In genomic region chr2:111634050-111634784, GRCh38 we compare ENCODE assay signal across 15 cellular contexts.
A peak's percentile ranks its signal among the peaks of the same experiment; 100 is the strongest.
DNase-seq lines count a peak whose midpoint lies in the region; ATAC-seq and TF ChIP-seq lines count a peak whose summit lies in the region.
"Had no signal": no experiment of that assay in that cellular context is flagged by ENCODE, and none has a peak within 500 bp of the region (broad histone marks: within the 10 kb centered on the region; RNA-seq: fewer than 3 reads in every experiment).

No MANE protein-coding gene starts in this region.

- H3K27me3 ChIP-seq in CD4-positive, alpha-beta T cell (ENCODE audit: control insufficient read depth, insufficient read depth, low read length): no peaks in the 10 kb centered on the region
- H3K27me3 ChIP-seq: BLaER1, Peyer's patch, upper lobe of right lung had no signal

- DNase-seq in CMK (ENCODE audit: low read depth): peak; percentile 59
- DNase-seq in Jurkat, Clone E6-1 (ENCODE audit: low read depth, low spot score): peak; percentile 15
- DNase-seq in activated T-helper 2 cell treated with anti-CD3 and anti-CD28 coated beads, Interferon-gamma antibody, Interleukin-2, Interleukin-4, amounts not matched to agents 10 μg/mL and 5 μg/mL and 100 μg/mL, durations not matched to agents 14 hours and 24 hours and 36 hours (ENCODE audit: low spot score): no peak
- DNase-seq in immature natural killer cell: peak; percentile 36 to 60 (median 43)
- no peak for DNase-seq in CD4-positive, alpha-beta T cell
- DNase-seq: activated CD8-positive, alpha-beta memory T cell treated with anti-CD3 and anti-CD28 coated beads for 24 hours; hypothalamus; left ventricle myocardium superior; Peyer's patch; upper lobe of right lung had no signal

- H3K9me3 Mint-ChIP-seq in activated T-helper 2 cell treated with anti-CD3 and anti-CD28 coated beads, Interferon-gamma antibody, Interleukin-2, Interleukin-4, amounts not matched to agents 10 μg/mL and 5 μg/mL and 100 μg/mL, durations not matched to agents 14 hours and 24 hours and 36 hours: peaks cover 52% of the 10 kb centered on the region
- peaks cover 4 to 27% (median 10%) of the 10 kb centered on the region in 6 donors for H3K9me3 Mint-ChIP-seq in immature natural killer cell
- peaks cover 9% of the 10 kb centered on the region for H3K9me3 Mint-ChIP-seq in CD4-positive, alpha-beta T cell

- H3K4me1 Mint-ChIP-seq in activated T-helper 2 cell treated with anti-CD3 and anti-CD28 coated beads, Interferon-gamma antibody, Interleukin-2, Interleukin-4, amounts not matched to agents 10 μg/mL and 5 μg/mL and 100 μg/mL, durations not matched to agents 14 hours and 24 hours and 36 hours (ENCODE audit: low read depth): peaks cover 26% of the 10 kb centered on the region
- H3K4me1 Mint-ChIP-seq in immature natural killer cell: peaks cover 11 to 24% of the 10 kb centered on the region in 2 donors
- H3K4me1 Mint-ChIP-seq in CD4-positive, alpha-beta T cell (ENCODE audit: low read depth): peaks cover 5% of the 10 kb centered on the region

- CTCF ChIA-PET in CD4-positive, alpha-beta T cell (lab: Charles Lee): no interaction called here

- no peak overlapping the region for H3K4me3 Mint-ChIP-seq in activated T-helper 2 cell treated with anti-CD3 and anti-CD28 coated beads, Interferon-gamma antibody, Interleukin-2, Interleukin-4, amounts not matched to agents 10 μg/mL and 5 μg/mL and 100 μg/mL, durations not matched to agents 14 hours and 24 hours and 36 hours (ENCODE audit: low read depth)
- H3K4me3 Mint-ChIP-seq in immature natural killer cell: no peak overlapping the region
- H3K4me3 Mint-ChIP-seq in CD4-positive, alpha-beta T cell: no peak overlapping the region
- H3K4me3 Mint-ChIP-seq: nephron had no signal

- peak overlapping the region; percentile 70 for H3K27ac Mint-ChIP-seq in activated T-helper 2 cell treated with anti-CD3 and anti-CD28 coated beads, Interferon-gamma antibody, Interleukin-2, Interleukin-4, amounts not matched to agents 10 μg/mL and 5 μg/mL and 100 μg/mL, durations not matched to agents 14 hours and 24 hours and 36 hours
- H3K27ac Mint-ChIP-seq in immature natural killer cell: peak overlapping the region; percentile 51 to 92 (median 60)
- no peak overlapping the region for H3K27ac Mint-ChIP-seq in CD4-positive, alpha-beta T cell

- peaks cover 12% of the 10 kb centered on the region for H3K9me3 ChIP-seq in CD4-positive, alpha-beta T cell (ENCODE audit: control insufficient read depth, low read length)
- H3K9me3 ChIP-seq: upper lobe of right lung had no signal

- no peak for TF ChIP-seq CTCF in CD4-positive, alpha-beta T cell (IDR thresholded peaks at IDR 0.05)

- POLR2A ChIA-PET in CD4-positive, alpha-beta T cell (lab: Charles Lee): no interaction called here

- ATAC-seq in HG02588 (IDR thresholded peaks at IDR 0.05; ENCODE audit: unreplicated experiment) (no peak), GM21381 (IDR thresholded peaks at IDR 0.05; ENCODE audit: unreplicated experiment) (no peak), GM18870 (IDR thresholded peaks at IDR 0.05; ENCODE audit: unreplicated experiment) (no peak)
- ATAC-seq in CD4-positive, alpha-beta T cell (ENCODE audit: poor library complexity): no peak
- ATAC-seq: left ventricle myocardium superior, upper lobe of right lung had no signal

- H3K27me3 Mint-ChIP-seq in activated T-helper 2 cell treated with anti-CD3 and anti-CD28 coated beads, Interferon-gamma antibody, Interleukin-2, Interleukin-4, amounts not matched to agents 10 μg/mL and 5 μg/mL and 100 μg/mL, durations not matched to agents 14 hours and 24 hours and 36 hours (ENCODE audit: low read depth): peaks cover 19% of the 10 kb centered on the region
- peaks cover 0 to 10% (median 2%) of the 10 kb centered on the region in 3 donors for H3K27me3 Mint-ChIP-seq in immature natural killer cell (ENCODE audit: low read depth in 3 of 3)
- H3K27me3 Mint-ChIP-seq in CD4-positive, alpha-beta T cell: peaks cover 6% of the 10 kb centered on the region

- intact Hi-C loops in activated T-helper 2 cell treated with anti-CD3 and anti-CD28 coated beads, Interferon-gamma antibody, Interleukin-2, Interleukin-4, amounts not matched to agents 10 μg/mL and 5 μg/mL and 100 μg/mL, durations not matched to agents 14 hours and 24 hours and 36 hours (cut with micrococcal nuclease): loop anchor here (1.0 kb wide), 1 partner anchor 8 kb away; no protein-coding TSS in a partner anchor
- intact Hi-C loops in CD4-positive, alpha-beta T cell (cut with DNase I, micrococcal nuclease): no loop called here

- no peak overlapping the region for H3K27ac ChIP-seq in CD4-positive, alpha-beta T cell (ENCODE audit: low read depth, low read length)
- H3K27ac ChIP-seq: BLaER1, upper lobe of right lung had no signal

- H3K36me3 Mint-ChIP-seq in activated T-helper 2 cell treated with anti-CD3 and anti-CD28 coated beads, Interferon-gamma antibody, Interleukin-2, Interleukin-4, amounts not matched to agents 10 μg/mL and 5 μg/mL and 100 μg/mL, durations not matched to agents 14 hours and 24 hours and 36 hours (ENCODE audit: low read depth): peaks cover 22% of the 10 kb centered on the region
- peaks cover 4 to 9% (median 5%) of the 10 kb centered on the region in 3 donors for H3K36me3 Mint-ChIP-seq in immature natural killer cell
- no peaks in the 10 kb centered on the region for H3K36me3 Mint-ChIP-seq in CD4-positive, alpha-beta T cell (ENCODE audit: low read depth)

- H3K4me3 ChIP-seq in Jurkat, Clone E6-1 (ENCODE audit: low read length): no peak overlapping the region
- H3K4me3 ChIP-seq: BLaER1, Peyer's patch, upper lobe of right lung had no signal

Comparison
In these comparisons a context has a peak if more than half of its experiments do, and no peak if none do; other contexts are left out.
1. DNase-seq: peak in CMK (single experiment), Jurkat, Clone E6-1 (single experiment) and immature natural killer cell (3 of 3); none in activated T-helper 2 cell treated with anti-CD3 and anti-CD28 coated beads, Interferon-gamma antibody, Interleukin-2, Interleukin-4, amounts not matched to agents 10 μg/mL and 5 μg/mL and 100 μg/mL, durations not matched to agents 14 hours and 24 hours and 36 hours (single experiment) and CD4-positive, alpha-beta T cell (0 of 10).